Comparison of ENCODE assay signal across 25 cellular contexts in genomic region chr1:63856924-63857323, GRCh38.
"Had no signal": no experiment of that assay in that cellular context is flagged by ENCODE, and none has a peak within 500 bp of the region (broad histone marks: within the 10 kb centered on the region; RNA-seq: fewer than 3 reads in every experiment).

No MANE protein-coding gene starts in this region.

- H3K9me3 ChIP-seq: SJCRH30 had no signal

- H3K9me3 Mint-ChIP-seq: activated T-helper 17 cell treated with anti-CD3 and anti-CD28 coated beads, Interleukin-2, amount 50 U/mL, for 72 hours had no signal

- H3K4me3 ChIP-seq: K562, SJCRH30, SK-N-MC had no signal

- H3K27ac Mint-ChIP-seq: activated CD4-positive, alpha-beta T cell treated with anti-CD3 and anti-CD28 coated beads, Interleukin-2, amount 10 ng/mL, durations not matched to agents 24 days and 14 days; activated CD8-positive, alpha-beta T cell treated with anti-CD3 and anti-CD28 coated beads for 36 hours; activated naive CD8-positive, alpha-beta T cell; activated naive CD8-positive, alpha-beta T cell treated with anti-CD3 and anti-CD28 coated beads, Interleukin-2, amount 50 U/mL, for 24 hours; activated T-cell treated with anti-CD3 and anti-CD28 coated beads, Interleukin-2, amount 50 U/mL, for 72 hours; activated T-helper 17 cell treated with anti-CD3 and anti-CD28 coated beads, Interleukin-2, amount 50 U/mL, for 72 hours had no signal

- H3K4me1 Mint-ChIP-seq: activated CD4-positive, alpha-beta T cell treated with anti-CD3 and anti-CD28 coated beads, Interleukin-2, amount 10 ng/mL, durations not matched to agents 24 days and 14 days; activated naive CD8-positive, alpha-beta T cell treated with anti-CD3 and anti-CD28 coated beads, Interleukin-2, amount 50 U/mL, for 24 hours; activated T-helper 17 cell treated with anti-CD3 and anti-CD28 coated beads, Interleukin-2, amount 50 U/mL, for 72 hours had no signal

- H3K36me3 ChIP-seq: SJCRH30, WERI-Rb-1 had no signal

- H3K27me3 ChIP-seq: SJCRH30 had no signal

- H3K27ac ChIP-seq: SJCRH30, SK-N-MC, WERI-Rb-1 had no signal

- H3K4me1 ChIP-seq: SJCRH30 had no signal

- DNase-seq: activated CD4-positive, alpha-beta T cell treated with anti-CD3 and anti-CD28 coated beads, Interleukin-2, amount 10 ng/mL, durations not matched to agents 24 days and 14 days; activated CD4-positive, alpha-beta T cell treated with anti-CD3 and anti-CD28 coated beads, Interleukin-2, amount 50 U/mL, for 4 hours; activated CD8-positive, alpha-beta T cell treated with anti-CD3 and anti-CD28 coated beads for 36 hours; activated effector memory CD4-positive, alpha-beta T cell treated with anti-CD3 and anti-CD28 coated beads, Interleukin-2, amount 50 U/mL, for 16 hours; activated naive CD4-positive, alpha-beta T cell treated with Interleukin-2 at 50 U/mL for 16 hours; activated naive CD8-positive, alpha-beta T cell treated with anti-CD3 and anti-CD28 coated beads, Interleukin-2, amount 50 U/mL, for 24 hours; activated T-cell treated with anti-CD3 and anti-CD28 coated beads, Interleukin-2, amount 50 U/mL, for 1 hour; activated T-cell treated with anti-CD3 and anti-CD28 coated beads, Interleukin-2, amount 50 U/mL, for 72 hours; anterior cingulate cortex; caudate nucleus; IMR-90; NCI-H1092 treated with DMSO at 0.1 percent for 48 hours; NCI-H1436; NCI-H1694; NCI-H2029; NCI-H345; NCI-H524 treated with DMSO at 0.1 percent for 48 hours; SHP77; SJCRH30; T1000; WERI-Rb-1 had no signal

- FAIRE-seq: K562 had no signal

- H3K27me3 Mint-ChIP-seq: activated CD4-positive, alpha-beta T cell treated with anti-CD3 and anti-CD28 coated beads, Interleukin-2, amount 10 ng/mL, durations not matched to agents 24 days and 14 days; activated CD8-positive, alpha-beta T cell treated with anti-CD3 and anti-CD28 coated beads for 36 hours; activated naive CD8-positive, alpha-beta T cell had no signal

- H3K4me3 Mint-ChIP-seq: activated CD4-positive, alpha-beta T cell treated with anti-CD3 and anti-CD28 coated beads, Interleukin-2, amount 10 ng/mL, durations not matched to agents 24 days and 14 days; activated CD8-positive, alpha-beta T cell treated with anti-CD3 and anti-CD28 coated beads for 36 hours; activated naive CD8-positive, alpha-beta T cell; activated naive CD8-positive, alpha-beta T cell treated with anti-CD3 and anti-CD28 coated beads, Interleukin-2, amount 50 U/mL, for 24 hours; activated T-cell treated with anti-CD3 and anti-CD28 coated beads, Interleukin-2, amount 50 U/mL, for 72 hours; activated T-helper 17 cell treated with anti-CD3 and anti-CD28 coated beads, Interleukin-2, amount 50 U/mL, for 72 hours had no signal
